In genomic region chr9:135584934-135585333, GRCh38 we compare ENCODE assay signal across 22 cellular contexts. TPM values are rescaled to one million over a fixed set of nuclear protein-coding genes. Genes with fewer than 3 reads are reported as not detected.
"Had no signal": no experiment of that assay in that cellular context is flagged by ENCODE, and none has a peak within 500 bp of the region (broad histone marks: within the 10 kb centered on the region; RNA-seq: fewer than 3 reads in every experiment).

No MANE protein-coding gene starts in this region.

- H3K27ac ChIP-seq: breast epithelium, dorsolateral prefrontal cortex, left lung had no signal

- H3K9me3 ChIP-seq: breast epithelium, left lung had no signal

- H3K4me1 ChIP-seq: breast epithelium, left lung had no signal

- H3K4me3 ChIP-seq: breast epithelium, dorsolateral prefrontal cortex, left lung had no signal

- H3K36me3 ChIP-seq: breast epithelium, left lung had no signal

- DNase-seq: activated CD4-positive, alpha-beta T cell treated with anti-CD3 and anti-CD28 coated beads for 48 hours; activated naive CD4-positive, alpha-beta T cell treated with anti-CD3 and anti-CD28 coated beads, Interleukin-2, amount 50 U/mL, for 16 hours; activated T-cell treated with anti-CD3 and anti-CD28 coated beads for 4 hours; amygdala; dorsolateral prefrontal cortex; immature natural killer cell; left lung; stimulated activated CD4-positive, alpha-beta T cell treated with anti-CD3 and anti-CD28 coated beads, Interleukin-4, amount 100 ng/mL, for 1 hour; stimulated activated CD8-positive, alpha-beta memory T cell treated with anti-CD3 and anti-CD28 coated beads, Interleukin-4, amount 100 ng/mL, for 48 hours; stimulated activated naive CD8-positive, alpha-beta T cell treated with anti-CD3 and anti-CD28 coated beads, Interleukin-15, Interleukin-2, amounts not matched to agents 100 U/mL and 50 U/mL, for 24 hours; T-cell had no signal

RNA-seq across cellular contexts. Expression of gene PAEP, which starts 23.4 kb away (rescaled TPM):
- total RNA-seq: activated CD8-positive, alpha-beta memory T cell treated with anti-CD3 and anti-CD28 coated beads for 36 hours; breast epithelium; chondrocyte; dorsolateral prefrontal cortex; esophagus mucosa; fibroblast of villous mesenchyme; left lung; osteocyte; pulmonary artery endothelial cell; T-cell; temporal lobe; urinary bladder; WTC11 had no signal
- polyA plus RNA-seq: immature natural killer cell, neural cell, urinary bladder had no signal

RNA-seq across cellular contexts. Expression of gene OBP2A, which starts 39.0 kb away (rescaled TPM):
- total RNA-seq: activated CD8-positive, alpha-beta memory T cell treated with anti-CD3 and anti-CD28 coated beads for 36 hours; breast epithelium; esophagus mucosa; fibroblast of villous mesenchyme; left lung; osteocyte; pulmonary artery endothelial cell; T-cell; temporal lobe; urinary bladder; WTC11 had no signal
- polyA plus RNA-seq: immature natural killer cell, neural cell, urinary bladder had no signal

RNA-seq across cellular contexts. Expression of gene GLT6D1, which starts 54.4 kb away (rescaled TPM):
- total RNA-seq: activated CD8-positive, alpha-beta memory T cell treated with anti-CD3 and anti-CD28 coated beads for 36 hours; breast epithelium; chondrocyte; dorsolateral prefrontal cortex; esophagus mucosa; fibroblast of villous mesenchyme; left lung; osteocyte; pulmonary artery endothelial cell; T-cell; temporal lobe; urinary bladder had no signal
- polyA plus RNA-seq: immature natural killer cell, neural cell, urinary bladder had no signal
